ENCODE assay signal across 9 cellular contexts in genomic region chr1:28176492-28177470, GRCh38. TPM values are rescaled to one million over a fixed set of nuclear protein-coding genes. Genes with fewer than 3 reads are reported as not detected.
A peak's percentile ranks its signal among the peaks of the same experiment; 100 is the strongest.
DNase-seq lines count a peak whose midpoint lies in the region; ATAC-seq and TF ChIP-seq lines count a peak whose summit lies in the region.
"Had no signal": no experiment of that assay in that cellular context is flagged by ENCODE, and none has a peak within 500 bp of the region (broad histone marks: within the 10 kb centered on the region; RNA-seq: fewer than 3 reads in every experiment).

Gene PTAFR, minus strand, starts transcription at chr1:28176690. Its CDS starts 25,669 bp downstream, at chr1:28151021.

- peaks cover 44% of the 10 kb centered on the region for H3K4me1 Mint-ChIP-seq in activated naive CD8-positive, alpha-beta T cell treated with anti-CD3 and anti-CD28 coated beads, Interleukin-2, amount 50 U/mL, for 24 hours
- peaks cover 26% of the 10 kb centered on the region for H3K4me1 Mint-ChIP-seq in activated naive CD8-positive, alpha-beta T cell treated with anti-CD3 and anti-CD28 coated beads for 36 hours
- H3K4me1 Mint-ChIP-seq in activated CD4-positive, alpha-beta T cell treated with anti-CD3 and anti-CD28 coated beads, Interleukin-2, amount 10 ng/mL, durations not matched to agents 24 days and 14 days: peaks cover 29% of the 10 kb centered on the region

- no peak for DNase-seq in activated naive CD8-positive, alpha-beta T cell treated with anti-CD3 and anti-CD28 coated beads, Interleukin-2, amount 50 U/mL, for 24 hours
- DNase-seq in activated naive CD8-positive, alpha-beta T cell treated with anti-CD3 and anti-CD28 coated beads for 36 hours: no peak
- DNase-seq in NOMO-1 treated with DMSO at 0.1 percent for 48 hours (lab: John Stamatoyannopoulos, UW; ENCODE audit: unreplicated experiment) (peak; percentile 87), heart right ventricle (peak in 1 of 2 donors; percentile 23), tibial nerve (ENCODE audit: low spot score in 2 of 2) (no peak), NCI-H524 treated with DMSO at 0.1 percent for 48 hours (lab: John Stamatoyannopoulos, UW) (no peak), A172 (ENCODE audit: low spot score) (no peak)
- DNase-seq in activated CD4-positive, alpha-beta T cell treated with anti-CD3 and anti-CD28 coated beads, Interleukin-2, amount 10 ng/mL, durations not matched to agents 24 days and 14 days: no peak
- DNase-seq: amniotic stem cell had no signal

- H3K36me3 ChIP-seq in heart right ventricle: peaks cover 0 to 6% (median 0%) of the 10 kb centered on the region in 9 donors
- no peaks in the 10 kb centered on the region for H3K36me3 ChIP-seq in tibial nerve

- no peaks in the 10 kb centered on the region for H3K9me3 Mint-ChIP-seq in activated naive CD8-positive, alpha-beta T cell treated with anti-CD3 and anti-CD28 coated beads, Interleukin-2, amount 50 U/mL, for 24 hours
- H3K9me3 Mint-ChIP-seq in activated naive CD8-positive, alpha-beta T cell treated with anti-CD3 and anti-CD28 coated beads for 36 hours: no peaks in the 10 kb centered on the region
- H3K9me3 Mint-ChIP-seq in activated CD4-positive, alpha-beta T cell treated with anti-CD3 and anti-CD28 coated beads, Interleukin-2, amount 10 ng/mL, durations not matched to agents 24 days and 14 days: no peaks in the 10 kb centered on the region

- H3K27me3 ChIP-seq in heart right ventricle: no peaks in the 10 kb centered on the region
- no peaks in the 10 kb centered on the region for H3K27me3 ChIP-seq in tibial nerve

- no peak for TF ChIP-seq POLR2A in tibial nerve (IDR thresholded peaks at IDR 0.05)

- H3K4me1 ChIP-seq in heart right ventricle (peaks cover 0 to 44% (median 17%) of the 10 kb centered on the region in 9 donors), tibial nerve (peaks cover 0 to 11% (median 5%) of the 10 kb centered on the region in 4 donors)

- TF ChIP-seq EP300 in tibial nerve (IDR thresholded peaks at IDR 0.05): no peak

- no peaks in the 10 kb centered on the region for H3K36me3 Mint-ChIP-seq in activated naive CD8-positive, alpha-beta T cell treated with anti-CD3 and anti-CD28 coated beads, Interleukin-2, amount 50 U/mL, for 24 hours (ENCODE audit: low read depth)
- no peaks in the 10 kb centered on the region for H3K36me3 Mint-ChIP-seq in activated naive CD8-positive, alpha-beta T cell treated with anti-CD3 and anti-CD28 coated beads for 36 hours
- no peaks in the 10 kb centered on the region for H3K36me3 Mint-ChIP-seq in activated CD4-positive, alpha-beta T cell treated with anti-CD3 and anti-CD28 coated beads, Interleukin-2, amount 10 ng/mL, durations not matched to agents 24 days and 14 days (ENCODE audit: low read depth)

- H3K27ac Mint-ChIP-seq in activated naive CD8-positive, alpha-beta T cell treated with anti-CD3 and anti-CD28 coated beads, Interleukin-2, amount 50 U/mL, for 24 hours: no peak within 1 kb of the TSS
- no peak within 1 kb of the TSS for H3K27ac Mint-ChIP-seq in activated naive CD8-positive, alpha-beta T cell treated with anti-CD3 and anti-CD28 coated beads for 36 hours
- no peak within 1 kb of the TSS for H3K27ac Mint-ChIP-seq in activated CD4-positive, alpha-beta T cell treated with anti-CD3 and anti-CD28 coated beads, Interleukin-2, amount 10 ng/mL, durations not matched to agents 24 days and 14 days

- peak within 1 kb of the TSS; percentile 30 for H3K4me3 Mint-ChIP-seq in activated naive CD8-positive, alpha-beta T cell treated with anti-CD3 and anti-CD28 coated beads, Interleukin-2, amount 50 U/mL, for 24 hours
- H3K4me3 Mint-ChIP-seq in activated naive CD8-positive, alpha-beta T cell treated with anti-CD3 and anti-CD28 coated beads for 36 hours: no peak within 1 kb of the TSS
- H3K4me3 Mint-ChIP-seq in activated CD4-positive, alpha-beta T cell treated with anti-CD3 and anti-CD28 coated beads, Interleukin-2, amount 10 ng/mL, durations not matched to agents 24 days and 14 days: no peak within 1 kb of the TSS

- intact Hi-C loops in heart right ventricle (cut with DNase I): loop anchor here in 1 of 10 donors (5.0 to 10.0 kb wide), 2 partner anchors 44 to 62 kb away; no protein-coding TSS in a partner anchor
- intact Hi-C loops in activated CD4-positive, alpha-beta T cell treated with anti-CD3 and anti-CD28 coated beads, Interleukin-2, amount 10 ng/mL, durations not matched to agents 24 days and 14 days (cut with micrococcal nuclease): no loop called here

- H3K9me3 ChIP-seq in heart right ventricle: no peaks in the 10 kb centered on the region
- H3K9me3 ChIP-seq in tibial nerve: no peaks in the 10 kb centered on the region

- H3K4me3 ChIP-seq in heart right ventricle (peak within 1 kb of the TSS in 7 of 10 donors; percentile 0 to 54 (median 31)), tibial nerve (peak within 1 kb of the TSS in 3 of 4 donors; percentile 3 to 36 (median 7))

- TF ChIP-seq CTCF in heart right ventricle (IDR thresholded peaks at IDR 0.05) (no peak), tibial nerve (IDR thresholded peaks at IDR 0.05) (no peak)

- H3K27ac ChIP-seq in heart right ventricle: peak within 1 kb of the TSS in 6 of 10 donors; percentile 9 to 90 (median 44)
- peak within 1 kb of the TSS in 3 of 4 donors; percentile 10 to 67 (median 44) for H3K27ac ChIP-seq in tibial nerve

- H3K27me3 Mint-ChIP-seq in activated naive CD8-positive, alpha-beta T cell treated with anti-CD3 and anti-CD28 coated beads, Interleukin-2, amount 50 U/mL, for 24 hours: peaks cover 39% of the 10 kb centered on the region
- peaks cover 74% of the 10 kb centered on the region for H3K27me3 Mint-ChIP-seq in activated naive CD8-positive, alpha-beta T cell treated with anti-CD3 and anti-CD28 coated beads for 36 hours
- peaks cover 70% of the 10 kb centered on the region for H3K27me3 Mint-ChIP-seq in activated CD4-positive, alpha-beta T cell treated with anti-CD3 and anti-CD28 coated beads, Interleukin-2, amount 10 ng/mL, durations not matched to agents 24 days and 14 days

- no peak for ATAC-seq in activated naive CD8-positive, alpha-beta T cell treated with anti-CD3 and anti-CD28 coated beads, Interleukin-2, amount 50 U/mL, for 24 hours
- ATAC-seq in heart right ventricle: peak in 6 of 8 donors; percentile 31 to 55 (median 40)

- 73% methylated on average over 18 of the region's 18 CpGs for WGBS in heart right ventricle, 2 donors
- WGBS in tibial nerve, 2 donors: 52 to 58% methylated on average over 18 of the region's 18 CpGs

RNA-seq across cellular contexts. Expression of gene PTAFR, which starts in this region (rescaled TPM):
- total RNA-seq in activated naive CD8-positive, alpha-beta T cell treated with anti-CD3 and anti-CD28 coated beads for 36 hours: under 1 TPM; 0.22 to 0.29 TPM
- 10 to 100 TPM in 1 of 10 donors, 1 to 10 TPM in 5, under 1 TPM in 4; 0.76 to 13.4 (median 1.4) TPM for total RNA-seq in heart right ventricle
- 1 to 10 TPM in 1 of 2 donors, under 1 TPM in 1; 0.73 to 1.6 TPM for polyA plus RNA-seq in heart right ventricle
- total RNA-seq in tibial nerve: 10 to 100 TPM in 1 of 4 donors, 1 to 10 TPM in 3; 3.5 to 11.1 (median 5.9) TPM
- total RNA-seq in A172 (2014; rRNA removed; shearing (Covaris generic)): not detected in 2 replicates
- total RNA-seq in activated CD4-positive, alpha-beta T cell treated with anti-CD3 and anti-CD28 coated beads, Interleukin-2, amount 10 ng/mL, durations not matched to agents 24 days and 14 days: 0.40 and 0.57 TPM in 2 replicates
